ENCODE assay signal across 12 cellular contexts in genomic region chr4:109631709-109632108, GRCh38.
A peak's percentile ranks its signal among the peaks of the same experiment; 100 is the strongest.
DNase-seq lines count a peak whose midpoint lies in the region; ATAC-seq and TF ChIP-seq lines count a peak whose summit lies in the region.
"Had no signal": no experiment of that assay in that cellular context is flagged by ENCODE, and none has a peak within 500 bp of the region (broad histone marks: within the 10 kb centered on the region; RNA-seq: fewer than 3 reads in every experiment).

No MANE protein-coding gene starts in this region.

- H3K9me3 ChIP-seq in naive thymus-derived CD4-positive, alpha-beta T cell (ENCODE audit: control insufficient read depth in 2 of 3, low read length in 3 of 3) = no peaks in the 10 kb centered on the region
- H3K9me3 ChIP-seq in thyroid gland = no peaks in the 10 kb centered on the region
- H3K9me3 ChIP-seq: sigmoid colon had no signal

- no peaks in the 10 kb centered on the region for H3K36me3 ChIP-seq in naive thymus-derived CD4-positive, alpha-beta T cell (ENCODE audit: control insufficient read depth in 2 of 3, insufficient read depth in 3 of 3, low read length in 3 of 3)
- H3K36me3 ChIP-seq in thyroid gland = no peaks in the 10 kb centered on the region
- H3K36me3 ChIP-seq: sigmoid colon had no signal

- no peaks in the 10 kb centered on the region for H3K27me3 Mint-ChIP-seq in brain
- no peaks in the 10 kb centered on the region for H3K27me3 Mint-ChIP-seq in naive thymus-derived CD4-positive, alpha-beta T cell

- peak overlapping the region in 3 of 5 experiments; percentile 22 to 81 (median 52) for H3K27ac Mint-ChIP-seq in brain
- peak overlapping the region in 8 of 9 donors; percentile 68 to 91 (median 79) for H3K27ac Mint-ChIP-seq in naive thymus-derived CD4-positive, alpha-beta T cell

- in situ Hi-C loops in G401 (cut with HindIII; ENCODE audit: low sequenced_read_pairs) = no loop called here

- DNase-seq in NCI-H146 (lab: John Stamatoyannopoulos, UW) (peak; percentile 34), NCI-H146 treated with DMSO at 0.1 percent for 48 hours (lab: John Stamatoyannopoulos, UW; ENCODE audit: unreplicated experiment) (no peak), HEK293T (ENCODE audit: extremely low spot score) (peak; percentile 19), G401 (ENCODE audit: low spot score) (no peak), thyroid gland (no peak)
- no peak for DNase-seq in naive thymus-derived CD4-positive, alpha-beta T cell
- no peak for DNase-seq in stimulated activated CD4-positive, alpha-beta T cell treated with anti-CD3 and anti-CD28 coated beads, Interleukin-2, amount 100 ng/mL, for 24 hours
- DNase-seq: activated T-cell treated with anti-CD3 and anti-CD28 coated beads, Interleukin-2, amount 50 U/mL, for 4 hours; NCI-H510A treated with DMSO at 0.1 percent for 48 hours; sigmoid colon had no signal

- peak overlapping the region in 1 of 5 experiments; percentile 33 for H3K4me3 Mint-ChIP-seq in brain
- H3K4me3 Mint-ChIP-seq in naive thymus-derived CD4-positive, alpha-beta T cell = peak overlapping the region in 9 of 10 donors; percentile 18 to 82 (median 63)
- H3K4me3 Mint-ChIP-seq: activated T-cell treated with anti-CD3 and anti-CD28 coated beads, Interleukin-2, amount 50 U/mL, for 4 hours had no signal

- TF ChIP-seq POLR2A in thyroid gland (IDR thresholded peaks at IDR 0.05) = no peak

- TF ChIP-seq CTCF in brain (conservative IDR thresholded peaks at IDR 0.05) = no peak
- no peak for TF ChIP-seq CTCF in thyroid gland (IDR thresholded peaks at IDR 0.05)

- peaks cover 6% of the 10 kb centered on the region for H3K36me3 Mint-ChIP-seq in brain
- peaks cover 7 to 43% (median 38%) of the 10 kb centered on the region in 5 donors for H3K36me3 Mint-ChIP-seq in naive thymus-derived CD4-positive, alpha-beta T cell

- no peak overlapping the region for H3K4me3 ChIP-seq in naive thymus-derived CD4-positive, alpha-beta T cell (ENCODE audit: low read length)
- no peak overlapping the region for H3K4me3 ChIP-seq in thyroid gland (replicated peaks in 1 of 3)
- H3K4me3 ChIP-seq: sigmoid colon had no signal

- CTCF ChIA-PET in HEK293T (lab: Yijun Ruan, JAX) = interaction anchor here (1.5 kb wide), 1 partner anchor 9 kb away, joined by 6 read pairs; no protein-coding TSS in a partner anchor
- CTCF ChIA-PET in naive thymus-derived CD4-positive, alpha-beta T cell (lab: Charles Lee) = interaction anchor here (0.6 to 1.1 kb wide), 4 partner anchors 15 to 68 kb away, joined by 3 read pairs; no protein-coding TSS in a partner anchor

- H3K27me3 ChIP-seq in naive thymus-derived CD4-positive, alpha-beta T cell (ENCODE audit: control insufficient read depth in 2 of 2, insufficient read depth in 2 of 2, low read length in 2 of 2) = no peaks in the 10 kb centered on the region
- no peaks in the 10 kb centered on the region for H3K27me3 ChIP-seq in thyroid gland
- H3K27me3 ChIP-seq: sigmoid colon had no signal

- POLR2A ChIA-PET in HEK293T (lab: Yijun Ruan, JAX) = no interaction called here
- POLR2A ChIA-PET in naive thymus-derived CD4-positive, alpha-beta T cell (lab: Charles Lee) = interaction anchor here (0.9 to 1.3 kb wide), 4 partner anchors 11 to 17 kb away, joined by 3 to 7 read pairs (median 4); no protein-coding TSS in a partner anchor

- intact Hi-C loops in naive thymus-derived CD4-positive, alpha-beta T cell (cut with micrococcal nuclease) = no loop called here
- intact Hi-C loops in thyroid gland (cut with DNase I) = no loop called here

- 43 to 45% methylated on average over 4 of the region's 4 CpGs for WGBS in thyroid gland, 2 donors

- H3K27ac ChIP-seq in naive thymus-derived CD4-positive, alpha-beta T cell (ENCODE audit: low read depth, low read length) = peak overlapping the region; percentile 20
- no peak overlapping the region for H3K27ac ChIP-seq in thyroid gland
- H3K27ac ChIP-seq: sigmoid colon had no signal

- peaks cover 0 to 16% (median 7%) of the 10 kb centered on the region in 5 experiments for H3K9me3 Mint-ChIP-seq in brain
- peaks cover 0 to 10% (median 2%) of the 10 kb centered on the region in 11 donors for H3K9me3 Mint-ChIP-seq in naive thymus-derived CD4-positive, alpha-beta T cell

- peaks cover 15% of the 10 kb centered on the region for H3K4me1 Mint-ChIP-seq in brain
- peaks cover 23 to 96% (median 83%) of the 10 kb centered on the region in 7 donors for H3K4me1 Mint-ChIP-seq in naive thymus-derived CD4-positive, alpha-beta T cell

- peak; percentile 32 for ATAC-seq in naive thymus-derived CD4-positive, alpha-beta T cell
- ATAC-seq: left lobe of liver had no signal

- H3K4me1 ChIP-seq in naive thymus-derived CD4-positive, alpha-beta T cell (ENCODE audit: control insufficient read depth in 2 of 2, insufficient read depth in 2 of 2, low read length in 2 of 2) = peaks cover 0 to 25% of the 10 kb centered on the region in 2 donors
- no peaks in the 10 kb centered on the region for H3K4me1 ChIP-seq in thyroid gland
- H3K4me1 ChIP-seq: sigmoid colon had no signal

TF ChIP-seq in HEK293T, 16 proteins besides CTCF, POLR2A, EP300 and RAD21:
- TF ChIP-seq ZNF384 (IDR thresholded peaks at IDR 0.05) (no peak), TARDBP (IDR thresholded peaks at IDR 0.05) (no peak), CTBP1 (IDR thresholded peaks at IDR 0.05; ENCODE audit: borderline replicate concordance) (no peak), HDGF (IDR thresholded peaks at IDR 0.05; ENCODE audit: borderline replicate concordance) (no peak), FOXK2 (IDR thresholded peaks at IDR 0.05) (no peak), L3MBTL2 (conservative IDR thresholded peaks at IDR 0.05) (no peak), ELF4 (IDR thresholded peaks at IDR 0.05) (no peak), SP1 (IDR thresholded peaks at IDR 0.05) (no peak), SUZ12 (IDR thresholded peaks at IDR 0.05) (no peak), LEF1 (IDR thresholded peaks at IDR 0.05; ENCODE audit: borderline replicate concordance) (no peak), BHLHE40 (IDR thresholded peaks at IDR 0.05; ENCODE audit: borderline replicate concordance) (no peak), NFRKB (IDR thresholded peaks at IDR 0.05) (no peak), ARNT (IDR thresholded peaks at IDR 0.05) (no peak), FOXM1 (IDR thresholded peaks at IDR 0.05; ENCODE audit: borderline replicate concordance) (no peak), FOXA1 (IDR thresholded peaks at IDR 0.05) (no peak), PKNOX1 (IDR thresholded peaks at IDR 0.05) (no peak)

Comparison
In these comparisons a context has a peak if more than half of its experiments do, and no peak if none do; other contexts are left out.
1. DNase-seq: peak in NCI-H146 (single experiment) and HEK293T (single experiment); none in NCI-H146 treated with DMSO at 0.1 percent for 48 hours (single experiment), naive thymus-derived CD4-positive, alpha-beta T cell (0 of 9), G401 (single experiment), thyroid gland (0 of 2) and stimulated activated CD4-positive, alpha-beta T cell treated with anti-CD3 and anti-CD28 coated beads, Interleukin-2, amount 100 ng/mL, for 24 hours (0 of 2).